ENCODE assay signal across 9 cellular contexts in the genomic region with DNA sequence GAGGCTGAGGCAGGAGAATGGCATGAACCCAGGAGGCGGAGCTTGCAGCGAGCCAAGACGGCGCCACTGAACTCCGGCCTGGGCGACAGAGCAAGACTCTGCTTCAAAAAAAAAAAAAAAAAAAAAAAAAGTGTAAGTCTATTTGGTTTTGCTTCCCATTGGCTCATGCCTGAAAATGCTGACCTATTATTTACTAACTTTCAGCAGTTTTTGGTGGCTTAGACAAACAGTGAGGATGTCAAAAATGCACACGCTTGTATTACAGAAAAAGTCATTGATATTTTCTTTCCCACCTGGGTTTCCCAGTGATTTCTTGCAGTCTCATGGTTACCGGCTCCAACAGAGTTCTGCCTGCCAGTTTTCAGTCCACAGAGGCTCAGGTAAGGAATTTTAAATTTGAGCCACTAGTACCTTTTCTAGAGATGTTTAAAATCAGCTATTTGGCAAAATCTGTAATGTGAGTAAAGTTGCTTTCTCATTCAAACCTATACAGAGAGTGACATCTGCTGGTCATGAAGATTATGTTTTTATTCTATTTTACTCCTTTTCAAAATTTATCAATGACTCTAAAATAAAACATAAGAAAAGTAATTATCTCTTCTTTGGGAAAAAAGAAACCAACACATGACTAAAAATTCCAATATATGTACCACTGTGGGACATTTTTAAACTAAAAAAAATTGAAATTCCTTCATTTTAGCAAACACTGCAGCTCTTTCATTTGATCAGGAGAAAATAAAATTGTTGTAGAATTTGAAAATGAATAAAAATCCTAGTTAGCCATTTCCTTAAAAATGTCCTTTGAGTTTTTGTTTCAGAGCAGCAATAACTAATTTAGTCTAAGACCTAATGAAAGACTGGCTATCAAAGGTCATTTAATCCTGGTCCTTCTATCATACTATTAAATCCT. TPM values are rescaled to one million over a fixed set of nuclear protein-coding genes. Genes with fewer than 3 reads are reported as not detected.
A peak's percentile ranks its signal among the peaks of the same experiment; 100 is the strongest.
DNase-seq lines count a peak whose midpoint lies in the region; ATAC-seq, FAIRE-seq and TF ChIP-seq lines count a peak whose summit lies in the region.
"Had no signal": no experiment of that assay in that cellular context is flagged by ENCODE, and none has a peak within 500 bp of the region (broad histone marks: within the 10 kb centered on the region; RNA-seq: fewer than 3 reads in every experiment).

No MANE protein-coding gene starts in this region.

- no peak for ATAC-seq in CD4-positive, alpha-beta T cell (ENCODE audit: poor library complexity)
- ATAC-seq in HG02759 (IDR thresholded peaks at IDR 0.05; ENCODE audit: unreplicated experiment), result peak; percentile 40
- peak; percentile 56 to 76 (median 68) for ATAC-seq in right lobe of liver
- ATAC-seq in HG03457 (IDR thresholded peaks at IDR 0.05; ENCODE audit: unreplicated experiment), result no peak
- no peak for ATAC-seq in activated naive CD4-positive, alpha-beta T cell treated with anti-CD3 and anti-CD28 coated beads, Interleukin-2, amount 50 U/mL, for 72 hours

- no peak overlapping the region for H3K9ac ChIP-seq in astrocyte (ENCODE audit: low read length)

- no peaks in the 10 kb centered on the region for H4K20me1 ChIP-seq in astrocyte (ENCODE audit: insufficient read depth, low read length)

- no peak overlapping the region for H3K4me2 ChIP-seq in astrocyte (ENCODE audit: low read length)

- POLR2A ChIA-PET in CD4-positive, alpha-beta T cell (lab: Charles Lee), result interaction anchor here (1.0 kb wide), 1 partner anchor 11 kb away, joined by 3 read pairs; no protein-coding TSS in a partner anchor

- no peaks in the 10 kb centered on the region for H3K27me3 Mint-ChIP-seq in CD4-positive, alpha-beta T cell
- H3K27me3 Mint-ChIP-seq in astrocyte (ENCODE audit: low read depth, unreplicated experiment), result no peaks in the 10 kb centered on the region
- H3K27me3 Mint-ChIP-seq: stimulated activated naive CD8-positive, alpha-beta T cell treated with anti-CD3 and anti-CD28 coated beads, Interleukin-15, Interleukin-2, amounts not matched to agents 100 ng/mL and 50 ng/mL, for 24 hours had no signal

- H3K9me3 ChIP-seq in CD4-positive, alpha-beta T cell (ENCODE audit: control insufficient read depth, low read length), result peaks cover 7% of the 10 kb centered on the region
- H3K9me3 ChIP-seq in astrocyte (ENCODE audit: insufficient read depth, low read depth, low read length) (no peaks in the 10 kb centered on the region), right lobe of liver (no peaks in the 10 kb centered on the region)

- peak; percentile 64 for TF ChIP-seq CTCF in CD4-positive, alpha-beta T cell (IDR thresholded peaks at IDR 0.05)
- TF ChIP-seq CTCF in astrocyte (IDR thresholded peaks at IDR 0.05; ENCODE audit: insufficient read depth, low read depth, low read length), result peak; percentile 48
- peak; percentile 40 to 55 (median 52) for TF ChIP-seq CTCF in right lobe of liver (IDR thresholded peaks at IDR 0.05)

- intact Hi-C loops in CD4-positive, alpha-beta T cell (cut with DNase I, micrococcal nuclease), result loop anchor here (1.0 to 5.0 kb wide), 2 partner anchors 369 kb away; no protein-coding TSS in a partner anchor
- intact Hi-C loops in right lobe of liver (cut with DNase I), result no loop called here

- no peak overlapping the region for H3K4me3 Mint-ChIP-seq in CD4-positive, alpha-beta T cell
- no peak overlapping the region for H3K4me3 Mint-ChIP-seq in astrocyte (ENCODE audit: unreplicated experiment)
- H3K4me3 Mint-ChIP-seq: stimulated activated naive CD8-positive, alpha-beta T cell treated with anti-CD3 and anti-CD28 coated beads, Interleukin-15, Interleukin-2, amounts not matched to agents 100 ng/mL and 50 ng/mL, for 24 hours had no signal

- no peak overlapping the region for H3K27ac ChIP-seq in CD4-positive, alpha-beta T cell (ENCODE audit: low read depth, low read length)
- no peak overlapping the region for H3K27ac ChIP-seq in astrocyte (ENCODE audit: low read depth, low read length)
- H3K27ac ChIP-seq in right lobe of liver, result no peak overlapping the region

- peak; percentile 71 for FAIRE-seq in astrocyte (lab: Jason Lieb, UNC)

- WGBS in right lobe of liver (ENCODE audit: insufficient coverage, low coverage, low lambda C conversion rate, missing lambda C conversion rate), result 15% methylated on average over 2 of the region's 8 CpGs

- H3K27ac Mint-ChIP-seq in CD4-positive, alpha-beta T cell, result no peak overlapping the region
- H3K27ac Mint-ChIP-seq in astrocyte (ENCODE audit: unreplicated experiment), result no peak overlapping the region
- no peak overlapping the region for H3K27ac Mint-ChIP-seq in activated naive CD4-positive, alpha-beta T cell treated with anti-CD3 and anti-CD28 coated beads, Interleukin-2, amount 50 U/mL, for 72 hours
- H3K27ac Mint-ChIP-seq: stimulated activated naive CD8-positive, alpha-beta T cell treated with anti-CD3 and anti-CD28 coated beads, Interleukin-15, Interleukin-2, amounts not matched to agents 100 ng/mL and 50 ng/mL, for 24 hours had no signal

- TF ChIP-seq POLR2A in right lobe of liver (IDR thresholded peaks at IDR 0.05), result no peak

- no peaks in the 10 kb centered on the region for H3K4me1 Mint-ChIP-seq in CD4-positive, alpha-beta T cell (ENCODE audit: low read depth)
- H3K4me1 Mint-ChIP-seq in astrocyte (ENCODE audit: low read depth, unreplicated experiment), result no peaks in the 10 kb centered on the region

- H3K4me3 ChIP-seq in astrocyte (ENCODE audit: insufficient read depth, low read depth, low read length) (no peak overlapping the region), right lobe of liver (no peak overlapping the region)

- H3K36me3 ChIP-seq in astrocyte (ENCODE audit: insufficient read depth, low read length) (no peaks in the 10 kb centered on the region), right lobe of liver (no peaks in the 10 kb centered on the region)

- no peak overlapping the region for H2AFZ ChIP-seq in astrocyte (ENCODE audit: low read depth, low read length)

- H3K36me3 Mint-ChIP-seq in CD4-positive, alpha-beta T cell (ENCODE audit: low read depth), result peaks cover 4% of the 10 kb centered on the region
- H3K36me3 Mint-ChIP-seq in astrocyte (ENCODE audit: low read depth, unreplicated experiment), result peaks cover 2% of the 10 kb centered on the region
- H3K36me3 Mint-ChIP-seq in activated naive CD4-positive, alpha-beta T cell treated with anti-CD3 and anti-CD28 coated beads, Interleukin-2, amount 50 U/mL, for 72 hours, result peaks cover 16 to 20% of the 10 kb centered on the region in 2 donors

- H3K4me1 ChIP-seq in astrocyte (ENCODE audit: insufficient read depth, low read length) (no peaks in the 10 kb centered on the region), right lobe of liver (peaks cover 0 to 3% (median 0%) of the 10 kb centered on the region in 4 donors)

- peaks cover 7% of the 10 kb centered on the region for H3K9me3 Mint-ChIP-seq in CD4-positive, alpha-beta T cell
- peaks cover 14% of the 10 kb centered on the region for H3K9me3 Mint-ChIP-seq in astrocyte (ENCODE audit: unreplicated experiment)
- H3K9me3 Mint-ChIP-seq in activated naive CD4-positive, alpha-beta T cell treated with anti-CD3 and anti-CD28 coated beads, Interleukin-2, amount 50 U/mL, for 72 hours, result peaks cover 4 to 12% of the 10 kb centered on the region in 2 donors

- no peaks in the 10 kb centered on the region for H3K27me3 ChIP-seq in CD4-positive, alpha-beta T cell (ENCODE audit: control insufficient read depth, insufficient read depth, low read length)
- H3K27me3 ChIP-seq in astrocyte (ENCODE audit: insufficient read depth, low read length) (no peaks in the 10 kb centered on the region), right lobe of liver (no peaks in the 10 kb centered on the region)

- DNase-seq in CD4-positive, alpha-beta T cell, result no peak
- DNase-seq in astrocyte (ENCODE audit: low read depth) (peak; percentile 16), right lobe of liver (no peak), middle frontal gyrus (ENCODE audit: extremely low spot score, low spot score) (no peak)
- DNase-seq in activated CD4-positive, alpha-beta T cell treated with anti-CD3 and anti-CD28 coated beads, Interleukin-2, amount 50 U/mL, for 1 hour, result no peak
- DNase-seq in activated naive CD4-positive, alpha-beta T cell treated with anti-CD3 and anti-CD28 coated beads, Interleukin-2, amount 50 U/mL, for 72 hours (ENCODE audit: low spot score in 2 of 2), result no peak

- H3K79me2 ChIP-seq in astrocyte (ENCODE audit: insufficient read depth, low read length), result peaks cover 4% of the 10 kb centered on the region

- CTCF ChIA-PET in CD4-positive, alpha-beta T cell (lab: Charles Lee), result interaction anchor here (0.6 to 1.0 kb wide), 6 partner anchors 10 to 371 kb away, joined by 3 to 5 read pairs (median 3); no protein-coding TSS in a partner anchor

RNA-seq across cellular contexts. Expression of a gene that starts 8.8 kb away (rescaled TPM):
- total RNA-seq in CD4-positive, alpha-beta T cell, result under 1 TPM in 1 of 2 experiments, not detected in 1; 0.16 TPM
- total RNA-seq in astrocyte, result 1.7 and 2.1 TPM in 2 replicates
- 1 to 10 TPM in 2 of 6 experiments, under 1 TPM in 4; 0.56 to 1.2 (median 0.95) TPM for total RNA-seq in right lobe of liver
- total RNA-seq in activated naive CD4-positive, alpha-beta T cell treated with anti-CD3 and anti-CD28 coated beads, Interleukin-2, amount 50 U/mL, for 72 hours, result 1 to 10 TPM in 1 of 2 donors, under 1 TPM in 1; 0.82 to 1.1 TPM

RNA-seq across cellular contexts. Expression of a gene that starts 20.6 kb away (rescaled TPM):
- total RNA-seq in CD4-positive, alpha-beta T cell, result not detected
- 0.62 and 0.64 TPM in 2 replicates for total RNA-seq in astrocyte
- total RNA-seq in right lobe of liver, result under 1 TPM in 4 of 6 experiments, not detected in 2; 0.11 to 0.30 (median 0.15) TPM
- not detected for total RNA-seq in activated naive CD4-positive, alpha-beta T cell treated with anti-CD3 and anti-CD28 coated beads, Interleukin-2, amount 50 U/mL, for 72 hours

RNA-seq across cellular contexts. Expression of a gene that starts 27.8 kb away (rescaled TPM):
- total RNA-seq in CD4-positive, alpha-beta T cell, result 100 to 1,000 TPM in 1 of 2 experiments, 10 to 100 TPM in 1; 99.9 to 106 TPM
- total RNA-seq in astrocyte, result 46.1 and 48.4 TPM in 2 replicates
- total RNA-seq in right lobe of liver, result 10 to 100 TPM; 11.6 to 19.4 (median 17.0) TPM
- 10 to 100 TPM; 36.5 to 53.5 TPM for total RNA-seq in activated naive CD4-positive, alpha-beta T cell treated with anti-CD3 and anti-CD28 coated beads, Interleukin-2, amount 50 U/mL, for 72 hours

RNA-seq across cellular contexts. Expression of a gene that starts 30.6 kb away (rescaled TPM):
- total RNA-seq in CD4-positive, alpha-beta T cell, result 10 to 100 TPM; 15.1 to 17.6 TPM
- total RNA-seq in astrocyte (12.7 and 20.4 TPM in 2 replicates), right lobe of liver (1 to 10 TPM in 3 of 6 experiments, under 1 TPM in 3; 0.51 to 5.9 (median 2.6) TPM)
- total RNA-seq in activated naive CD4-positive, alpha-beta T cell treated with anti-CD3 and anti-CD28 coated beads, Interleukin-2, amount 50 U/mL, for 72 hours, result 100 to 1,000 TPM; 165 to 373 TPM

Comparison
In these comparisons a context has a peak if more than half of its experiments do, and no peak if none do; other contexts are left out.
1. ATAC-seq: peak in HG02759 (single experiment) and right lobe of liver (4 of 4); none in CD4-positive, alpha-beta T cell (single experiment), HG03457 (single experiment) and activated naive CD4-positive, alpha-beta T cell treated with anti-CD3 and anti-CD28 coated beads, Interleukin-2, amount 50 U/mL, for 72 hours (0 of 2).
2. intact Hi-C loops: an anchor here in CD4-positive, alpha-beta T cell (1.0 to 5.0 kb wide); none called in right lobe of liver.
3. Peak in every context shown above with its lines, with median percentiles within 50 percentile points of each other: CTCF ChIP-seq.